In genomic region chr17:41683441-41684007, GRCh38 we compare ENCODE assay signal across 15 cellular contexts. TPM values are rescaled to one million over a fixed set of nuclear protein-coding genes. Genes with fewer than 3 reads are reported as not detected.
DNase-seq lines count a peak whose midpoint lies in the region; TF ChIP-seq lines count a peak whose summit lies in the region.
"Had no signal": no experiment of that assay in that cellular context is flagged by ENCODE, and none has a peak within 500 bp of the region (broad histone marks: within the 10 kb centered on the region; RNA-seq: fewer than 3 reads in every experiment).

No MANE protein-coding gene starts in this region.

- H3K4me1 Mint-ChIP-seq in brain, result peaks cover 61% of the 10 kb centered on the region

- DNase-seq in NCI-H748 (lab: John Stamatoyannopoulos, UW; ENCODE audit: unreplicated experiment) (peak; percentile 15), NCI-H748 treated with DMSO at 0.1 percent for 48 hours (lab: John Stamatoyannopoulos, UW) (no peak), left kidney (ENCODE audit: low read depth, low spot score) (peak; percentile 51), HT-29 (ENCODE audit: low spot score) (no peak), HuH-7 (ENCODE audit: low spot score) (no peak), NCI-H446 treated with DMSO at 0.1 percent for 48 hours (lab: John Stamatoyannopoulos, UW) (no peak)
- DNase-seq: C1 segment of cervical spinal cord, DMS153, NCI-H2081 treated with DMSO at 0.1 percent for 48 hours, NCI-H446, SHP77 treated with DMSO at 0.1 percent for 48 hours had no signal

- TF ChIP-seq CTCF in brain (conservative IDR thresholded peaks at IDR 0.05), result no peak

- peak overlapping the region; percentile 69 for H3K27ac ChIP-seq in temporal lobe (ENCODE audit: low read depth, low read length)
- H3K27ac ChIP-seq: 22Rv1 had no signal

- peaks cover 6% of the 10 kb centered on the region for H3K27me3 Mint-ChIP-seq in brain

- peak overlapping the region; percentile 62 to 98 (median 89) for H3K27ac Mint-ChIP-seq in brain

- H3K4me3 Mint-ChIP-seq in brain, result peak overlapping the region in 4 of 5 experiments; percentile 36 to 71 (median 47)

- H3K9me3 Mint-ChIP-seq in brain, result peaks cover 0 to 4% (median under 1%) of the 10 kb centered on the region in 5 experiments

- no peaks in the 10 kb centered on the region for H3K36me3 Mint-ChIP-seq in brain
- H3K36me3 Mint-ChIP-seq: IgD-negative memory B cell had no signal

RNA-seq across cellular contexts. Expression of gene EIF1, which starts 5.2 kb away (rescaled TPM):
- polyA plus RNA-seq in brain (ENCODE audit: insufficient read depth, low read depth, low replicate concordance), result 1,760 TPM
- 126 TPM for total RNA-seq in temporal lobe
- 81.6 and 91.6 TPM in 2 replicates for total RNA-seq in HT-29 (2014; rRNA removed; shearing (Covaris generic))

RNA-seq across cellular contexts. Expression of gene GAST, which starts 28.6 kb away (rescaled TPM):
- polyA plus RNA-seq in brain (ENCODE audit: insufficient read depth, low read depth, low replicate concordance), result not detected
- total RNA-seq in temporal lobe, result not detected
- not detected in 2 replicates for total RNA-seq in HT-29 (2014; rRNA removed; shearing (Covaris generic))
- polyA plus RNA-seq: IgD-negative memory B cell had no signal

RNA-seq across cellular contexts. Expression of gene HAP1, which starts 50.9 kb away (rescaled TPM):
- polyA plus RNA-seq in brain (ENCODE audit: insufficient read depth, low read depth, low replicate concordance), result 3.9 TPM
- total RNA-seq in temporal lobe, result under 0.01 TPM
- not detected in 2 replicates for total RNA-seq in HT-29 (2014; rRNA removed; shearing (Covaris generic))
- polyA plus RNA-seq: IgD-negative memory B cell had no signal

RNA-seq across cellular contexts. Expression of gene KRT17, which starts 59.1 kb away (rescaled TPM):
- polyA plus RNA-seq in brain (ENCODE audit: insufficient read depth, low read depth, low replicate concordance), result 16.0 TPM
- 1.7 TPM for total RNA-seq in temporal lobe
- 286 and 297 TPM in 2 replicates for total RNA-seq in HT-29 (2014; rRNA removed; shearing (Covaris generic))
- polyA plus RNA-seq: IgD-negative memory B cell had no signal

Comparison
In these comparisons a context has a peak if more than half of its experiments do, and no peak if none do; other contexts are left out.
1. DNase-seq: peak in NCI-H748 (single experiment) and left kidney (single experiment); none in NCI-H748 treated with DMSO at 0.1 percent for 48 hours (single experiment), HT-29 (single experiment), HuH-7 (single experiment) and NCI-H446 treated with DMSO at 0.1 percent for 48 hours (single experiment).